In genomic region chr4:20381005-20381404, GRCh38 we compare ENCODE assay signal across 9 cellular contexts.
"Had no signal": no experiment of that assay in that cellular context is flagged by ENCODE, and none has a peak within 500 bp of the region (broad histone marks: within the 10 kb centered on the region; RNA-seq: fewer than 3 reads in every experiment).

No MANE protein-coding gene starts in this region.

- H3K36me3 Mint-ChIP-seq: IgD-negative memory B cell had no signal

- H3K4me2 ChIP-seq: GM23338, KMS-11 had no signal

- H3K4me3 Mint-ChIP-seq: GM23338, HFFc6, IgD-negative memory B cell had no signal

- H2AFZ ChIP-seq: GM23338 had no signal

- H3K9ac ChIP-seq: KMS-11 had no signal

- DNase-seq: H7, HFFc6, KBM-7 had no signal

- H3K4me1 Mint-ChIP-seq: IgD-negative memory B cell had no signal

- H3K27ac ChIP-seq: HL-60, KMS-11 had no signal

- H3K36me3 ChIP-seq: HAP-1 had no signal

- H3K4me3 ChIP-seq: GM23338, HAP-1 had no signal

- H3K9me3 ChIP-seq: HAP-1 had no signal

- H3K9me3 Mint-ChIP-seq: GM23338, HFFc6, IgD-negative memory B cell had no signal

- ATAC-seq: GM23338, HCT116 had no signal
